Comparison of ENCODE assay signal across 1 cellular context in genomic region chr12:69738351-69739286, GRCh38.
TF ChIP-seq lines count a peak whose summit lies in the region.

Gene RAB3IP, plus strand, starts transcription at chr12:69738860. Its CDS starts 16,549 bp downstream, at chr12:69755409.

TF ChIP-seq in HepG2, 621 proteins besides CTCF, POLR2A, EP300 and RAD21 (continued from another document):
- TF ChIP-seq, protein P1, sequence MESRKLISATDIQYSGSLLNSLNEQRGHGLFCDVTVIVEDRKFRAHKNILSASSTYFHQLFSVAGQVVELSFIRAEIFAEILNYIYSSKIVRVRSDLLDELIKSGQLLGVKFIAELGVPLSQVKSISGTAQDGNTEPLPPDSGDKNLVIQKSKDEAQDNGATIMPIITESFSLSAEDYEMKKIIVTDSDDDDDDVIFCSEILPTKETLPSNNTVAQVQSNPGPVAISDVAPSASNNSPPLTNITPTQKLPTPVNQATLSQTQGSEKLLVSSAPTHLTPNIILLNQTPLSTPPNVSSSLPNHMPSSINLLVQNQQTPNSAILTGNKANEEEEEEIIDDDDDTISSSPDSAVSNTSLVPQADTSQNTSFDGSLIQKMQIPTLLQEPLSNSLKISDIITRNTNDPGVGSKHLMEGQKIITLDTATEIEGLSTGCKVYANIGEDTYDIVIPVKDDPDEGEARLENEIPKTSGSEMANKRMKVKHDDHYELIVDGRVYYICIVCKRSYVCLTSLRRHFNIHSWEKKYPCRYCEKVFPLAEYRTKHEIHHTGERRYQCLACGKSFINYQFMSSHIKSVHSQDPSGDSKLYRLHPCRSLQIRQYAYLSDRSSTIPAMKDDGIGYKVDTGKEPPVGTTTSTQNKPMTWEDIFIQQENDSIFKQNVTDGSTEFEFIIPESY (CRISPR knock-in tag; IDR thresholded peaks at IDR 0.05): no peak
- TF ChIP-seq HOXA5 (CRISPR knock-in tag; IDR thresholded peaks at IDR 0.05) (0 out of 2 replicates have a peak, but pooled peaks have one; percentile 13), CENPBD1 (CRISPR knock-in tag; IDR thresholded peaks at IDR 0.05; ENCODE audit: borderline replicate concordance, low read depth) (no peak), ZNF430 (CRISPR knock-in tag; IDR thresholded peaks at IDR 0.05) (peak; percentile 99), NCOA2 (CRISPR knock-in tag; IDR thresholded peaks at IDR 0.05) (peak; percentile 9; the same call in 1 of the 2 replicates), ZNF121 (CRISPR knock-in tag; IDR thresholded peaks at IDR 0.05) (0 out of 2 replicates have a peak, but pooled peaks have one; percentile 29), GATAD1 (CRISPR knock-in tag; IDR thresholded peaks at IDR 0.05) (no peak), TAF15 (IDR thresholded peaks at IDR 0.05; ENCODE audit: low read depth, low read length, poor library complexity, severe bottlenecking) (no peak), ZBTB42 (CRISPR knock-in tag; IDR thresholded peaks at IDR 0.05) (no peak), HOXA3 (CRISPR knock-in tag; IDR thresholded peaks at IDR 0.05) (peak; percentile 46; the same call in 1 of the 2 replicates), ELF1 (CRISPR knock-in tag; IDR thresholded peaks at IDR 0.05) (0 out of 2 replicates have a peak, but pooled peaks have one; percentile 6), HMGXB4 (CRISPR knock-in tag; IDR thresholded peaks at IDR 0.05; ENCODE audit: borderline replicate concordance in 1 of 2, low read depth in 1 of 2) (peak in 1 of 2 experiments; percentile 12; a peak in 3 of 4 replicates), ZNF382 (CRISPR knock-in tag; IDR thresholded peaks at IDR 0.05; ENCODE audit: borderline replicate concordance) (no peak), ZNF891 (CRISPR knock-in tag; IDR thresholded peaks at IDR 0.05) (no peak), ZNF782 (CRISPR knock-in tag; IDR thresholded peaks at IDR 0.05; ENCODE audit: borderline replicate concordance) (no peak; the same call in 1 of the 2 replicates)
